Comparison of ENCODE assay signal across 34 cellular contexts in genomic region chr4:112592717-112593116, GRCh38.
"Had no signal": no experiment of that assay in that cellular context is flagged by ENCODE, and none has a peak within 500 bp of the region (broad histone marks: within the 10 kb centered on the region; RNA-seq: fewer than 3 reads in every experiment).

No MANE protein-coding gene starts in this region.

- H3K27ac ChIP-seq: KMS-11 had no signal

- H3K36me3 ChIP-seq: MG63 had no signal

- H3K4me2 ChIP-seq: KMS-11 had no signal

- H3K27me3 ChIP-seq: MG63 had no signal

- H3K9me3 ChIP-seq: MG63 had no signal

- H3K4me3 ChIP-seq: MG63 had no signal

- DNase-seq: Karpas-422, Kasumi-1, MG63, MM.1S, MV-4-11, NCI-H1048, NCI-H1092, NCI-H1092 treated with DMSO at 0.1 percent for 48 hours, NCI-H1105, NCI-H1105 treated with DMSO at 0.1 percent for 48 hours, NCI-H1417, NCI-H1417 treated with DMSO at 0.1 percent for 48 hours, NCI-H1436, NCI-H1436 treated with DMSO at 0.1 percent for 48 hours, NCI-H146, NCI-H1694, NCI-H1694 treated with DMSO at 0.1 percent for 48 hours, NCI-H187, NCI-H187 treated with DMSO at 0.1 percent for 48 hours, NCI-H1930, NCI-H2029, NCI-H2029 treated with DMSO at 0.1 percent for 48 hours, NCI-H2081, NCI-H2081 treated with DMSO at 0.1 percent for 48 hours, NCI-H2107, NCI-H2171, NCI-H2171 treated with DMSO at 0.1 percent for 48 hours, NCI-H2227 treated with DMSO at 0.1 percent for 48 hours, NCI-H226, NCI-H345, NCI-H446, NCI-H446 treated with DMSO at 0.1 percent for 48 hours, NCI-H510A had no signal

- H3K9ac ChIP-seq: KMS-11 had no signal
